11 cellular contexts compared by ENCODE assay signal in genomic region chr5:124566875-124567450, GRCh38.
"Had no signal": no experiment of that assay in that cellular context is flagged by ENCODE, and none has a peak within 500 bp of the region (broad histone marks: within the 10 kb centered on the region; RNA-seq: fewer than 3 reads in every experiment).

No MANE protein-coding gene starts in this region.

- DNase-seq: GM23248, GOT3, H7, H9, HCEC 1CT, HFFc6 had no signal

- H3K9ac ChIP-seq: GM23248 had no signal

- H3K4me3 ChIP-seq: GM23248, GM23338, HAP-1 had no signal

- H3K4me2 ChIP-seq: GM23338 had no signal

- H3K9me3 ChIP-seq: HAP-1 had no signal

- H3K27ac ChIP-seq: GM23248 had no signal

- H2AFZ ChIP-seq: GM23248, GM23338 had no signal

- FAIRE-seq: H1, H54 had no signal

- H3K36me3 ChIP-seq: HAP-1 had no signal

- ATAC-seq: GM23338, HCT116 had no signal
